In the genomic region with DNA sequence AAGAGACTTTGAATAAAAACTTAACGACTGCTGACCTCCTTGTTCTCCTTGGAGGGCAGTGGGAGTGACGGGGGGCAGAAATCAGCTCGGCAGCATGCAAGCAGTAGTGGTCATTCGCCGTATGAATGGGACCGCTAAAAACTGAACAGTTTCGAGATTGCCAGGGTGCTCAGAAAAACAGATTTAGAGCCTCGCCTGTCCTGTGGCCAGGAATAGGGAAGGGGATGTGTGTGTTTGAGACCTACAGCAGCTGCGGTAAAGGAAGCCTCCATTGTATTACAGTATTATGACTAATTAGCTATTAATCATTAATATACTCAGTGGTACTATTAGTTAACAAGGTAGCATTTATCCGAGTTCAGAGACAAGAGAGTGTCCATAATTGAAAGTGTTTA, we compare ENCODE assay signal across 8 cellular contexts. TPM values are rescaled to one million over a fixed set of nuclear protein-coding genes. Genes with fewer than 3 reads are reported as not detected.
DNase-seq lines count a peak whose midpoint lies in the region.

No MANE protein-coding gene starts in this region.

- H3K9me3 ChIP-seq in iPS-18c (ENCODE audit: control insufficient read depth, insufficient read depth, low read length) (no peaks in the 10 kb centered on the region), stomach smooth muscle (ENCODE audit: control insufficient read depth in 2 of 2, low read length in 2 of 2) (no peaks in the 10 kb centered on the region)

- peak overlapping the region; percentile 36 to 59 for H3K9ac ChIP-seq in stomach smooth muscle (ENCODE audit: low read length in 2 of 2)

- H3K27me3 ChIP-seq in stomach smooth muscle (ENCODE audit: control insufficient read depth in 1 of 2, insufficient read depth in 2 of 2, low read length in 2 of 2), result no peaks in the 10 kb centered on the region

- peaks cover 19% of the 10 kb centered on the region for H3K36me3 Mint-ChIP-seq in activated CD4-positive, alpha-beta memory T cell treated with anti-CD3 and anti-CD28 coated beads, Interleukin-2, amount 10 ng/mL, durations not matched to agents 7 days and 5 days (ENCODE audit: low read depth)

- peak overlapping the region; percentile 75 for H3K27ac Mint-ChIP-seq in activated CD4-positive, alpha-beta memory T cell treated with anti-CD3 and anti-CD28 coated beads, Interleukin-2, amount 10 ng/mL, durations not matched to agents 7 days and 5 days

- POLR2A ChIA-PET in activated CD4-positive, alpha-beta memory T cell treated with anti-CD3 and anti-CD28 coated beads, Interleukin-2, amount 10 ng/mL, durations not matched to agents 7 days and 5 days (lab: Charles Lee), result interaction anchor here (0.7 to 6.8 kb wide), 7 partner anchors 16 to 44 kb away, joined by 3 to 124 read pairs (median 4); no protein-coding TSS in a partner anchor

- no peaks in the 10 kb centered on the region for H3K9me3 Mint-ChIP-seq in activated CD4-positive, alpha-beta memory T cell treated with anti-CD3 and anti-CD28 coated beads, Interleukin-2, amount 10 ng/mL, durations not matched to agents 7 days and 5 days

- peak overlapping the region; percentile 68 for H3K4me3 ChIP-seq in iPS-18c (ENCODE audit: insufficient read depth, low read depth, low read length)
- H3K4me3 ChIP-seq in stomach smooth muscle (ENCODE audit: low read length in 2 of 2), result peak overlapping the region; percentile 44 to 74

- DNase-seq in DMS153 (lab: John Stamatoyannopoulos, UW) (peak; percentile 3), DMS153 treated with DMSO at 0.1 percent for 48 hours (lab: John Stamatoyannopoulos, UW; ENCODE audit: unreplicated experiment) (no peak), NCI-H748 treated with DMSO at 0.1 percent for 48 hours (lab: John Stamatoyannopoulos, UW) (no peak), globus pallidus (ENCODE audit: low spot score) (no peak), putamen (ENCODE audit: low spot score) (no peak)
- DNase-seq in activated CD4-positive, alpha-beta memory T cell treated with anti-CD3 and anti-CD28 coated beads, Interleukin-2, amount 10 ng/mL, durations not matched to agents 7 days and 5 days, result no peak

- no peaks in the 10 kb centered on the region for H3K36me3 ChIP-seq in stomach smooth muscle (ENCODE audit: control insufficient read depth in 2 of 2, insufficient read depth in 2 of 2, low read length in 2 of 2)

- peak overlapping the region; percentile 78 for H3K4me3 Mint-ChIP-seq in activated CD4-positive, alpha-beta memory T cell treated with anti-CD3 and anti-CD28 coated beads, Interleukin-2, amount 10 ng/mL, durations not matched to agents 7 days and 5 days

- CTCF ChIA-PET in activated CD4-positive, alpha-beta memory T cell treated with anti-CD3 and anti-CD28 coated beads, Interleukin-2, amount 10 ng/mL, durations not matched to agents 7 days and 5 days (lab: Charles Lee), result interaction anchor here (1.2 kb wide), 2 partner anchors 34 to 194 kb away, joined by 3 read pairs; no protein-coding TSS in a partner anchor

- H3K4me1 Mint-ChIP-seq in activated CD4-positive, alpha-beta memory T cell treated with anti-CD3 and anti-CD28 coated beads, Interleukin-2, amount 10 ng/mL, durations not matched to agents 7 days and 5 days, result peaks cover 60% of the 10 kb centered on the region

- H3K4me1 ChIP-seq in stomach smooth muscle (ENCODE audit: control insufficient read depth, insufficient read depth, low read length), result peaks cover 23% of the 10 kb centered on the region

- H3K27ac ChIP-seq in stomach smooth muscle (ENCODE audit: low read length), result peak overlapping the region; percentile 64

- H3K27me3 Mint-ChIP-seq in activated CD4-positive, alpha-beta memory T cell treated with anti-CD3 and anti-CD28 coated beads, Interleukin-2, amount 10 ng/mL, durations not matched to agents 7 days and 5 days, result no peaks in the 10 kb centered on the region

RNA-seq across cellular contexts. Expression of gene ZNF652, which starts 0.7 kb away (rescaled TPM):
- 10 to 100 TPM; 37.7 to 42.6 TPM for total RNA-seq in activated CD4-positive, alpha-beta memory T cell treated with anti-CD3 and anti-CD28 coated beads, Interleukin-2, amount 10 ng/mL, durations not matched to agents 7 days and 5 days

RNA-seq across cellular contexts. Expression of gene PHB1, which starts 52.0 kb away (rescaled TPM):
- total RNA-seq in activated CD4-positive, alpha-beta memory T cell treated with anti-CD3 and anti-CD28 coated beads, Interleukin-2, amount 10 ng/mL, durations not matched to agents 7 days and 5 days, result 100 to 1,000 TPM; 103 to 105 TPM
